Comparison of ENCODE assay signal across 19 cellular contexts in the genomic region with DNA sequence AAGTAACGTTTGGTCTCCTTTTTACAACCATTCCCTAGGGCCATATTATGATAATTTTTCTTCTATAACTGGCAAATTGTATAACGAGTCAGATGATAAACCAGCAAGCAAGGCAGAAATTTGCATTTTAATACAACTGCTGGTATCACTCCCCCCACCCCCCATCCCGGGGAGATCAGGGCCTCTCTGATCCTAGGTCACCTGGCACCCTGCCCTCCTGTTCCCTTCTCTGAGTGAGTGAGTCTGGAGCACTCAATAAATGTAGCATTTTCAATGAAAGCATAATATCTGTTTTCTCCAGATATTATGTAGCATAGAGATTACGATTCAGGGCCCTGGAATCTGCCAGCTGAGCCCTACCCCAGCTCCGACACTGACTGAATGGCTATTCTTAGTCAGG.
"Had no signal": no experiment of that assay in that cellular context is flagged by ENCODE, and none has a peak within 500 bp of the region (broad histone marks: within the 10 kb centered on the region; RNA-seq: fewer than 3 reads in every experiment).

No MANE protein-coding gene starts in this region.

- H3K79me2 ChIP-seq: hepatocyte, parathyroid adenoma had no signal

- ATAC-seq: gastroesophageal sphincter had no signal

- FAIRE-seq: colon, endothelial cell of umbilical vein, islet of Langerhans had no signal

- H3K27me3 ChIP-seq: foreskin keratinocyte, hepatocyte, right atrium auricular region, vagina had no signal

- H3K4me3 ChIP-seq: gastroesophageal sphincter, hepatocyte, lung, neural progenitor cell, prostate gland, vagina had no signal

- H3K4me1 Mint-ChIP-seq: memory B cell had no signal

- H3K9me3 ChIP-seq: esophagus muscularis mucosa, gastroesophageal sphincter, heart left ventricle, prostate gland, right atrium auricular region, vagina had no signal

- DNase-seq: left cardiac atrium had no signal

- H3K4me2 ChIP-seq: hepatocyte, neural progenitor cell had no signal

- H2AFZ ChIP-seq: hepatocyte, parathyroid adenoma had no signal

- H3K27ac Mint-ChIP-seq: dendritic cell treated with granulocyte-macrophage colony-stimulating factor and Interleukin-4, amounts not matched to agents 40 ng/mL and 50 ng/mL, for 4 days; memory B cell; natural killer cell; neural progenitor cell; stimulated activated effector memory CD8-positive, alpha-beta T cell treated with anti-CD3 and anti-CD28 coated beads, Interleukin-12 subunit alpha, Interleukin-12 subunit beta, amount 100 ng/mL, for 72 hours had no signal

- H3K4me3 Mint-ChIP-seq: dendritic cell treated with granulocyte-macrophage colony-stimulating factor and Interleukin-4, amounts not matched to agents 40 ng/mL and 50 ng/mL, for 4 days; memory B cell; natural killer cell; neural progenitor cell; stimulated activated effector memory CD8-positive, alpha-beta T cell treated with anti-CD3 and anti-CD28 coated beads, Interleukin-12 subunit alpha, Interleukin-12 subunit beta, amount 100 ng/mL, for 72 hours had no signal

- H3K9ac ChIP-seq: neural progenitor cell, parathyroid adenoma had no signal

- H3K9me3 Mint-ChIP-seq: dendritic cell treated with granulocyte-macrophage colony-stimulating factor and Interleukin-4, amounts not matched to agents 40 ng/mL and 50 ng/mL, for 4 days; memory B cell; natural killer cell; neural progenitor cell; stimulated activated effector memory CD8-positive, alpha-beta T cell treated with anti-CD3 and anti-CD28 coated beads, Interleukin-12 subunit alpha, Interleukin-12 subunit beta, amount 100 ng/mL, for 72 hours had no signal

- H3K36me3 ChIP-seq: esophagus muscularis mucosa, gastroesophageal sphincter, heart left ventricle, neural progenitor cell, prostate gland, right atrium auricular region, vagina had no signal

- H3K36me3 Mint-ChIP-seq: memory B cell; natural killer cell; neural progenitor cell; stimulated activated effector memory CD8-positive, alpha-beta T cell treated with anti-CD3 and anti-CD28 coated beads, Interleukin-12 subunit alpha, Interleukin-12 subunit beta, amount 100 ng/mL, for 72 hours had no signal

- H3K4me1 ChIP-seq: foreskin keratinocyte, gastroesophageal sphincter, heart left ventricle, neural progenitor cell, parathyroid adenoma, prostate gland, right atrium auricular region had no signal

- H3K27ac ChIP-seq: esophagus muscularis mucosa, foreskin keratinocyte, gastroesophageal sphincter, heart left ventricle, hepatocyte, neural progenitor cell, parathyroid adenoma, prostate gland, right atrium auricular region, vagina had no signal
